In genomic region chr7:106069471-106070200, GRCh38 we compare ENCODE assay signal across 12 cellular contexts. TPM values are rescaled to one million over a fixed set of nuclear protein-coding genes. Genes with fewer than 3 reads are reported as not detected.
DNase-seq lines count a peak whose midpoint lies in the region; ATAC-seq, FAIRE-seq and TF ChIP-seq lines count a peak whose summit lies in the region.
"Had no signal": no experiment of that assay in that cellular context is flagged by ENCODE, and none has a peak within 500 bp of the region (broad histone marks: within the 10 kb centered on the region; RNA-seq: fewer than 3 reads in every experiment).

No MANE protein-coding gene starts in this region.

- no peaks in the 10 kb centered on the region for H3K27me3 Mint-ChIP-seq in T-helper 17 cell
- peaks cover 6% of the 10 kb centered on the region for H3K27me3 Mint-ChIP-seq in mesothelial cell of epicardium (ENCODE audit: low read depth)

- H3K27me3 ChIP-seq in BLaER1 treated with 17β-estradiol and CSF1 and Interleukin-3, amounts not matched to agents 10 nM and 100 nM = no peaks in the 10 kb centered on the region

- H3K4me3 Mint-ChIP-seq in T-helper 17 cell (no peak overlapping the region), mesothelial cell of epicardium (no peak overlapping the region)
- H3K4me3 Mint-ChIP-seq: natural killer cell treated with Interleukin-12 subunit alpha and Interleukin-12 subunit beta and Interleukin-15 and Interleukin-18, amount 100 ng/mL, for 72 hours had no signal

- no peaks in the 10 kb centered on the region for H3K36me3 ChIP-seq in BLaER1 treated with 17β-estradiol and CSF1 and Interleukin-3, amounts not matched to agents 10 nM and 100 nM

- FAIRE-seq in GM18507 (lab: Jason Lieb, UNC) = peak; percentile 66

- H3K27ac ChIP-seq in BLaER1 treated with 17β-estradiol and CSF1 and Interleukin-3, amounts not matched to agents 10 nM and 100 nM = peak overlapping the region in 6 of 11 experiments; percentile 83 to 92 (median 86); a peak in 10 of 22 replicates

- H3K4me1 ChIP-seq in BLaER1 treated with 17β-estradiol and CSF1 and Interleukin-3, amounts not matched to agents 10 nM and 100 nM = peaks cover 45 to 79% (median 77%) of the 10 kb centered on the region in 10 experiments

- no peak for ATAC-seq in T-helper 17 cell
- no peak for ATAC-seq in Right ventricle myocardium superior (ENCODE audit: poor library complexity)
- ATAC-seq in GM21576 (IDR thresholded peaks at IDR 0.05; ENCODE audit: unreplicated experiment) = no peak
- ATAC-seq in HG03442 (IDR thresholded peaks at IDR 0.05; ENCODE audit: unreplicated experiment) = no peak
- ATAC-seq: activated CD4-positive, CD25-positive, alpha-beta regulatory T cell treated with anti-CD3 and anti-CD28 coated beads, Interleukin-2, amount 50 U/mL, for 24 hours; natural killer cell treated with Interleukin-12 subunit alpha and Interleukin-12 subunit beta and Interleukin-15 and Interleukin-18, amount 100 ng/mL, for 72 hours had no signal

- no peaks in the 10 kb centered on the region for H3K9me3 ChIP-seq in BLaER1 treated with 17β-estradiol and CSF1 and Interleukin-3, amounts not matched to agents 10 nM and 100 nM (replicated peaks in 1 of 11)
- no peaks in the 10 kb centered on the region for H3K9me3 ChIP-seq in T-helper 17 cell (ENCODE audit: control insufficient read depth, low read length, poor library complexity, severe bottlenecking)

- DNase-seq in GM18507 (ENCODE audit: extremely low spot score, insufficient read length, low read depth) (no peak), T-helper 17 cell (no peak), mesothelial cell of epicardium (ENCODE audit: low spot score in 2 of 2, unreplicated experiment in 2 of 2) (no peak), A172 (ENCODE audit: low spot score) (no peak), Right ventricle myocardium superior (no peak)
- DNase-seq: activated effector memory CD4-positive, alpha-beta T cell treated with anti-CD3 and anti-CD28 coated beads, Interleukin-2, amount 50 U/mL, for 16 hours; immature natural killer cell had no signal

- H3K4me1 Mint-ChIP-seq in T-helper 17 cell (peaks cover 42% of the 10 kb centered on the region), mesothelial cell of epicardium (peaks cover 75% of the 10 kb centered on the region)

- intact Hi-C loops in Right ventricle myocardium superior (cut with DNase I) = no loop called here

- no peaks in the 10 kb centered on the region for H3K9me3 Mint-ChIP-seq in mesothelial cell of epicardium
- H3K9me3 Mint-ChIP-seq: immature natural killer cell; natural killer cell treated with Interleukin-12 subunit alpha and Interleukin-12 subunit beta and Interleukin-15 and Interleukin-18, amount 100 ng/mL, for 72 hours had no signal

- H4K20me1 ChIP-seq in BLaER1 treated with 17β-estradiol and CSF1 and Interleukin-3, amounts not matched to agents 10 nM and 100 nM = no peaks in the 10 kb centered on the region

- no peak overlapping the region for H3K4me3 ChIP-seq in BLaER1 treated with 17β-estradiol and CSF1 and Interleukin-3, amounts not matched to agents 10 nM and 100 nM

- no peaks in the 10 kb centered on the region for H3K36me3 Mint-ChIP-seq in T-helper 17 cell (ENCODE audit: low read depth)
- no peaks in the 10 kb centered on the region for H3K36me3 Mint-ChIP-seq in mesothelial cell of epicardium
- H3K36me3 Mint-ChIP-seq: natural killer cell treated with Interleukin-12 subunit alpha and Interleukin-12 subunit beta and Interleukin-15 and Interleukin-18, amount 100 ng/mL, for 72 hours had no signal

- H3K4me2 ChIP-seq in BLaER1 treated with 17β-estradiol and CSF1 and Interleukin-3, amounts not matched to agents 10 nM and 100 nM = peak overlapping the region in 10 of 11 experiments; percentile 81 to 96 (median 86); a peak in 19 of 22 replicates

- TF ChIP-seq CTCF in mesothelial cell of epicardium (IDR thresholded peaks at IDR 0.05; ENCODE audit: unreplicated experiment) = no peak

- no peak overlapping the region for H3K9ac ChIP-seq in BLaER1 treated with 17β-estradiol and CSF1 and Interleukin-3, amounts not matched to agents 10 nM and 100 nM

- H3K27ac Mint-ChIP-seq in T-helper 17 cell = peak overlapping the region; percentile 94
- H3K27ac Mint-ChIP-seq in mesothelial cell of epicardium = peak overlapping the region; percentile 1

RNA-seq across cellular contexts. Expression of gene SYPL1, which starts 42.5 kb away (rescaled TPM):
- total RNA-seq in T-helper 17 cell (10 to 100 TPM; 30.3 to 38.8 TPM), mesothelial cell of epicardium (63.9 to 64.3 TPM (median 64.0 TPM) in 3 replicates), Right ventricle myocardium superior (88.8 TPM)
- total RNA-seq in A172 (2014; rRNA removed; shearing (Covaris generic)) = 73.0 and 81.7 TPM in 2 replicates
